Comparison of ENCODE assay signal across 9 cellular contexts in genomic region chr11:11841605-11842425, GRCh38. TPM values are rescaled to one million over a fixed set of nuclear protein-coding genes. Genes with fewer than 3 reads are reported as not detected.
A peak's percentile ranks its signal among the peaks of the same experiment; 100 is the strongest.
DNase-seq lines count a peak whose midpoint lies in the region; ATAC-seq, FAIRE-seq and TF ChIP-seq lines count a peak whose summit lies in the region.
"Had no signal": no experiment of that assay in that cellular context is flagged by ENCODE, and none has a peak within 500 bp of the region (broad histone marks: within the 10 kb centered on the region; RNA-seq: fewer than 3 reads in every experiment).

A gene with protein sequence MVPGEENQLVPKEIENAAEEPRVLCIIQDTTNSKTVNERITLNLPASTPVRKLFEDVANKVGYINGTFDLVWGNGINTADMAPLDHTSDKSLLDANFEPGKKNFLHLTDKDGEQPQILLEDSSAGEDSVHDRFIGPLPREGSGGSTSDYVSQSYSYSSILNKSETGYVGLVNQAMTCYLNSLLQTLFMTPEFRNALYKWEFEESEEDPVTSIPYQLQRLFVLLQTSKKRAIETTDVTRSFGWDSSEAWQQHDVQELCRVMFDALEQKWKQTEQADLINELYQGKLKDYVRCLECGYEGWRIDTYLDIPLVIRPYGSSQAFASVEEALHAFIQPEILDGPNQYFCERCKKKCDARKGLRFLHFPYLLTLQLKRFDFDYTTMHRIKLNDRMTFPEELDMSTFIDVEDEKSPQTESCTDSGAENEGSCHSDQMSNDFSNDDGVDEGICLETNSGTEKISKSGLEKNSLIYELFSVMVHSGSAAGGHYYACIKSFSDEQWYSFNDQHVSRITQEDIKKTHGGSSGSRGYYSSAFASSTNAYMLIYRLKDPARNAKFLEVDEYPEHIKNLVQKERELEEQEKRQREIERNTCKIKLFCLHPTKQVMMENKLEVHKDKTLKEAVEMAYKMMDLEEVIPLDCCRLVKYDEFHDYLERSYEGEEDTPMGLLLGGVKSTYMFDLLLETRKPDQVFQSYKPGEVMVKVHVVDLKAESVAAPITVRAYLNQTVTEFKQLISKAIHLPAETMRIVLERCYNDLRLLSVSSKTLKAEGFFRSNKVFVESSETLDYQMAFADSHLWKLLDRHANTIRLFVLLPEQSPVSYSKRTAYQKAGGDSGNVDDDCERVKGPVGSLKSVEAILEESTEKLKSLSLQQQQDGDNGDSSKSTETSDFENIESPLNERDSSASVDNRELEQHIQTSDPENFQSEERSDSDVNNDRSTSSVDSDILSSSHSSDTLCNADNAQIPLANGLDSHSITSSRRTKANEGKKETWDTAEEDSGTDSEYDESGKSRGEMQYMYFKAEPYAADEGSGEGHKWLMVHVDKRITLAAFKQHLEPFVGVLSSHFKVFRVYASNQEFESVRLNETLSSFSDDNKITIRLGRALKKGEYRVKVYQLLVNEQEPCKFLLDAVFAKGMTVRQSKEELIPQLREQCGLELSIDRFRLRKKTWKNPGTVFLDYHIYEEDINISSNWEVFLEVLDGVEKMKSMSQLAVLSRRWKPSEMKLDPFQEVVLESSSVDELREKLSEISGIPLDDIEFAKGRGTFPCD (N-terminal part only) (plus strand): TSS chr11:11841972. CDS start chr11:11842186, 214 bp downstream.

- H4K20me1 ChIP-seq in HepG2 (ENCODE audit: insufficient read depth, low read length) = peaks cover 32% of the 10 kb centered on the region

- TF ChIP-seq EP300 in HepG2 (IDR thresholded peaks at IDR 0.05; ENCODE audit: low read depth in 2 of 2, low read length in 2 of 2) (no peak; a peak in 1 of 4 replicates), HepG2 (CRISPR knock-in tag; IDR thresholded peaks at IDR 0.05; ENCODE audit: borderline replicate concordance) (no peak; the same call in 1 of the 2 replicates)

- H3K27me3 ChIP-seq in HepG2 (ENCODE audit: control insufficient read depth in 1 of 2, insufficient read depth in 2 of 2, low read length in 2 of 2) = no peaks in the 10 kb centered on the region

- intact Hi-C loops in CD14-positive monocyte (cut with micrococcal nuclease) = loop anchor here (10.0 kb wide), 2 partner anchors 1037 to 1547 kb away; partner anchors contain the start of genes EIF4G2 (in 1 of the 2) and SBF2 (in 1 of the 2)
- intact Hi-C loops in HepG2 (cut with micrococcal nuclease; ENCODE audit: unreplicated experiment) = no loop called here

- no peak within 1 kb of the TSS for H3K27ac Mint-ChIP-seq in CD14-positive monocyte
- H3K27ac Mint-ChIP-seq in activated CD4-positive, alpha-beta T cell treated with anti-CD3 and anti-CD28 coated beads, Interleukin-2, amount 10 ng/mL, durations not matched to agents 7 days and 5 days = no peak within 1 kb of the TSS
- H3K27ac Mint-ChIP-seq: stimulated activated naive CD8-positive, alpha-beta T cell treated with anti-CD3 and anti-CD28 coated beads, Interleukin-15, Interleukin-2, amounts not matched to agents 100 ng/mL and 50 ng/mL, for 24 hours had no signal

- peak within 1 kb of the TSS; percentile 98 for H2AFZ ChIP-seq in HepG2 (ENCODE audit: low read length)

- POLR2A ChIA-PET in activated CD4-positive, alpha-beta T cell treated with anti-CD3 and anti-CD28 coated beads, Interleukin-2, amount 10 ng/mL, durations not matched to agents 7 days and 5 days (lab: Charles Lee) = interaction anchor here (1.0 kb wide), 1 partner anchor 1032 kb away, joined by 3 read pairs; no protein-coding TSS in a partner anchor
- POLR2A ChIA-PET in HepG2 (lab: Yijun Ruan, JAX) = interaction anchor here (0.6 to 2.7 kb wide), 10 partner anchors 8 to 1033 kb away, joined by 3 to 18 read pairs (median 3); partner anchors contain the start of gene EIF4G2

- no peaks in the 10 kb centered on the region for H3K36me3 Mint-ChIP-seq in CD14-positive monocyte
- H3K36me3 Mint-ChIP-seq in activated CD4-positive, alpha-beta T cell treated with anti-CD3 and anti-CD28 coated beads, Interleukin-2, amount 10 ng/mL, durations not matched to agents 7 days and 5 days (ENCODE audit: low read depth) = no peaks in the 10 kb centered on the region

- no peaks in the 10 kb centered on the region for H3K36me3 ChIP-seq in HepG2 (replicated peaks in 1 of 2; ENCODE audit: control insufficient read depth in 1 of 2, insufficient read depth in 2 of 2, low read length in 2 of 2)

- H3K4me3 ChIP-seq in HepG2 (replicated peaks in 1 of 3; ENCODE audit: insufficient read depth in 1 of 3, low read depth in 2 of 3, low read length in 3 of 3) = peak within 1 kb of the TSS; percentile 74 to 98 (median 86)

- CTCF ChIA-PET in activated CD4-positive, alpha-beta T cell treated with anti-CD3 and anti-CD28 coated beads, Interleukin-2, amount 10 ng/mL, durations not matched to agents 7 days and 5 days (lab: Charles Lee) = interaction anchor here (0.6 to 1.5 kb wide), 3 partner anchors 15 to 420 kb away, joined by 3 to 5 read pairs (median 4); no protein-coding TSS in a partner anchor
- CTCF ChIA-PET in HepG2 (lab: Yijun Ruan, JAX; ENCODE audit: low intra/inter-chr PET ratio, low total read pairs) = interaction anchor here (1.0 kb wide), 1 partner anchor 43 kb away, joined by 3 read pairs; no protein-coding TSS in a partner anchor

- peaks cover 21% of the 10 kb centered on the region for H3K4me1 Mint-ChIP-seq in CD14-positive monocyte
- H3K4me1 Mint-ChIP-seq in activated CD4-positive, alpha-beta T cell treated with anti-CD3 and anti-CD28 coated beads, Interleukin-2, amount 10 ng/mL, durations not matched to agents 7 days and 5 days = peaks cover 26% of the 10 kb centered on the region

- ATAC-seq in GM19351 (IDR thresholded peaks at IDR 0.05; ENCODE audit: unreplicated experiment) (peak; percentile 60), HG03469 (IDR thresholded peaks at IDR 0.05; ENCODE audit: unreplicated experiment) (peak; percentile 38), HepG2 (peak; percentile 89)

- no peaks in the 10 kb centered on the region for H3K9me3 ChIP-seq in HepG2 (ENCODE audit: low read length)

- peak within 1 kb of the TSS; percentile 81 for H3K4me2 ChIP-seq in HepG2 (ENCODE audit: low read depth, low read length)

- FAIRE-seq in HepG2 (lab: Jason Lieb, UNC) = no peak

- WGBS in HepG2 (ENCODE audit: low lambda C conversion rate) = under 1% methylated on average over 28 of the region's 75 CpGs

- H3K27me3 Mint-ChIP-seq in CD14-positive monocyte (ENCODE audit: low read depth in 3 of 3) = no peaks in the 10 kb centered on the region
- peaks cover 13% of the 10 kb centered on the region for H3K27me3 Mint-ChIP-seq in activated CD4-positive, alpha-beta T cell treated with anti-CD3 and anti-CD28 coated beads, Interleukin-2, amount 10 ng/mL, durations not matched to agents 7 days and 5 days

- peak within 1 kb of the TSS; percentile 98 for H3K27ac ChIP-seq in HepG2 (ENCODE audit: extremely low read length, insufficient read depth, low read length)

- H3K9me3 Mint-ChIP-seq in CD14-positive monocyte = no peaks in the 10 kb centered on the region
- H3K9me3 Mint-ChIP-seq in activated CD4-positive, alpha-beta T cell treated with anti-CD3 and anti-CD28 coated beads, Interleukin-2, amount 10 ng/mL, durations not matched to agents 7 days and 5 days = no peaks in the 10 kb centered on the region
- H3K9me3 Mint-ChIP-seq: stimulated activated naive CD8-positive, alpha-beta T cell treated with anti-CD3 and anti-CD28 coated beads, Interleukin-15, Interleukin-2, amounts not matched to agents 100 ng/mL and 50 ng/mL, for 24 hours had no signal

- TF ChIP-seq POLR2A in HepG2 (IDR thresholded peaks at IDR 0.05; ENCODE audit: insufficient read depth in 1 of 2, low read depth in 2 of 2, low read length in 2 of 2) = peak; percentile 88 to 89

- DNase-seq in CD14-positive monocyte (ENCODE audit: low spot score) (peak; percentile 86), NCI-H526 treated with DMSO at 0.1 percent for 48 hours (lab: John Stamatoyannopoulos, UW) (peak; percentile 86), dermis blood vessel endothelial cell (peak; percentile 89), HepG2 (ENCODE audit: low spot score) (peak; percentile 74)
- peak; percentile 94 for DNase-seq in activated CD4-positive, alpha-beta T cell treated with anti-CD3 and anti-CD28 coated beads, Interleukin-2, amount 10 ng/mL, durations not matched to agents 7 days and 5 days
- peak; percentile 96 for DNase-seq in stimulated activated CD4-positive, alpha-beta T cell treated with anti-CD3 and anti-CD28 coated beads, Interleukin-4, amount 100 ng/mL, for 1 hour

- TF ChIP-seq CTCF in CD14-positive monocyte (IDR thresholded peaks at IDR 0.05) = peak; percentile 48
- peak; percentile 60 for TF ChIP-seq CTCF in HepG2 (CRISPR knock-in tag; IDR thresholded peaks at IDR 0.05)

- no peak within 1 kb of the TSS for H3K4me3 Mint-ChIP-seq in CD14-positive monocyte
- H3K4me3 Mint-ChIP-seq in activated CD4-positive, alpha-beta T cell treated with anti-CD3 and anti-CD28 coated beads, Interleukin-2, amount 10 ng/mL, durations not matched to agents 7 days and 5 days = no peak within 1 kb of the TSS
- H3K4me3 Mint-ChIP-seq: stimulated activated naive CD8-positive, alpha-beta T cell treated with anti-CD3 and anti-CD28 coated beads, Interleukin-15, Interleukin-2, amounts not matched to agents 100 ng/mL and 50 ng/mL, for 24 hours had no signal

- H3K79me2 ChIP-seq in HepG2 (ENCODE audit: insufficient read depth, low read length) = peaks cover 47% of the 10 kb centered on the region

- no TSS peak for BruUV-seq in HepG2 (replicated peaks; lab: Mats Ljungman, UMichigan)

- peaks cover 33% of the 10 kb centered on the region for H3K4me1 ChIP-seq in HepG2 (ENCODE audit: insufficient read depth, low read length)

- in situ Hi-C loops in HepG2 (cut with HindIII; ENCODE audit: extremely low pct_ligation_motif_present, low pct_unique_long_range_greater_than_20kb) = no loop called here

- H3K9ac ChIP-seq in HepG2 (ENCODE audit: insufficient read depth, low read depth, low read length) = peak within 1 kb of the TSS; percentile 96

- peak; percentile 53 for TF ChIP-seq RAD21 in HepG2 (CRISPR knock-in tag; IDR thresholded peaks at IDR 0.05)

RNA-seq across cellular contexts. Expression of the gene that starts here (rescaled TPM):
- 10 to 100 TPM in 1 of 2 donors, 1 to 10 TPM in 1; 8.1 to 17.5 TPM for polyA plus RNA-seq in CD14-positive monocyte
- 10 to 100 TPM; 38.2 to 42.5 TPM for total RNA-seq in activated CD4-positive, alpha-beta T cell treated with anti-CD3 and anti-CD28 coated beads, Interleukin-2, amount 10 ng/mL, durations not matched to agents 7 days and 5 days
- 63.5 and 72.7 TPM in 2 replicates for total RNA-seq in dermis blood vessel endothelial cell
- total RNA-seq in HepG2 (2016; rRNA removed; fragmentation: Illumina TruSeq; extraction: Trizol) = 52.7 and 64.6 TPM in 2 replicates
- 3.7 and 4.9 TPM in 2 replicates for total RNA-seq in HepG2 (2016; cell fraction: cytosol; rRNA removed; fragmentation: Illumina TruSeq; extraction: Trizol; ENCODE audit: low read depth)
- total RNA-seq in HepG2 (2016; cell fraction: insoluble cytoplasmic fraction; rRNA removed; fragmentation: Illumina TruSeq; extraction: Trizol) = 49.1 and 64.0 TPM in 2 replicates
- 8.6 and 8.7 TPM in 2 replicates for total RNA-seq in HepG2 (2016; cell fraction: membrane; rRNA removed; fragmentation: Illumina TruSeq; extraction: Trizol)
- total RNA-seq in HepG2 (2016; cell fraction: nucleus; rRNA removed; fragmentation: Illumina TruSeq; extraction: Trizol) = 72.1 and 75.8 TPM in 2 replicates
- polyA plus RNA-seq in HepG2 (2011; rRNA removed) = 10.6 and 12.2 TPM in 2 replicates
- 5.1 and 8.8 TPM in 2 replicates for polyA plus RNA-seq in HepG2 (2011; cell fraction: cytosol; rRNA removed)
- 12.3 and 15.3 TPM in 2 replicates for polyA plus RNA-seq in HepG2 (2011; cell fraction: nucleus; rRNA removed)
- polyA plus RNA-seq in HepG2 (2012) = 22.9 and 24.4 TPM in 2 replicates
- polyA plus RNA-seq in HepG2 (2016; cell fraction: cytosol; fragmentation: Illumina TruSeq; extraction: Trizol; ENCODE audit: low read depth) = 0.53 and 0.69 TPM in 2 replicates
- 30.8 and 33.7 TPM in 2 replicates for polyA plus RNA-seq in HepG2 (2016; cell fraction: insoluble cytoplasmic fraction; fragmentation: Illumina TruSeq; extraction: Trizol; ENCODE audit: low read depth)
- 1.9 and 2.6 TPM in 2 replicates for polyA plus RNA-seq in HepG2 (2016; cell fraction: membrane; fragmentation: Illumina TruSeq; extraction: Trizol; ENCODE audit: low read depth)
- 44.4 and 45.2 TPM in 2 replicates for polyA plus RNA-seq in HepG2 (2016; cell fraction: nucleus; fragmentation: Illumina TruSeq; extraction: Trizol; ENCODE audit: insufficient read depth, low read depth)
- 23.4 and 26.6 TPM in 2 replicates for polyA minus RNA-seq in HepG2 (2011; rRNA and poly(A)+ RNA removed; ENCODE audit: low replicate concordance)
- polyA minus RNA-seq in HepG2 (2011; cell fraction: cytosol; rRNA and poly(A)+ RNA removed) = 12.4 and 17.0 TPM in 2 replicates
- 100 and 119 TPM in 2 replicates for polyA minus RNA-seq in HepG2 (2011; cell fraction: nucleus; rRNA and poly(A)+ RNA removed)

Comparison
In these comparisons a context has a peak if more than half of its experiments do, and no peak if none do; other contexts are left out.
1. Peak in every context shown above with its lines: DNase-seq, ATAC-seq, H3K4me3 ChIP-seq and H3K27ac ChIP-seq.
2. ATAC-seq: peak in every context shown above with its lines; median percentile 89 in HepG2; 60 in GM19351; 38 in HG03469.